Comparison of ENCODE assay signal across 23 cellular contexts in genomic region chr11:127275771-127276170, GRCh38.
"Had no signal": no experiment of that assay in that cellular context is flagged by ENCODE, and none has a peak within 500 bp of the region (broad histone marks: within the 10 kb centered on the region; RNA-seq: fewer than 3 reads in every experiment).

No MANE protein-coding gene starts in this region.

- H3K36me3 ChIP-seq: gastroesophageal sphincter, heart left ventricle, ovary, suprapubic skin, transverse colon, vagina had no signal

- H3K27me3 ChIP-seq: gastroesophageal sphincter, ovary, transverse colon, vagina had no signal

- H3K4me3 Mint-ChIP-seq: activated naive CD4-positive, alpha-beta T cell treated with anti-CD3 and anti-CD28 coated beads, Interleukin-2, amount 10 ng/mL, durations not matched to agents 7 days and 5 days; activated naive CD8-positive, alpha-beta T cell treated with anti-CD3 and anti-CD28 coated beads, Interleukin-2, amount 50 U/mL, for 24 hours; activated T-cell treated with anti-CD3 and anti-CD28 coated beads, Interleukin-2, amount 50 U/mL, for 4 hours; immature natural killer cell; naive B cell; stimulated activated naive CD8-positive, alpha-beta T cell treated with anti-CD3 and anti-CD28 coated beads, Interleukin-15, amount 100 ng/mL, for 72 hours; T-helper 2 cell treated with Interferon-gamma antibody and Interleukin-4, amounts not matched to agents 5 μg/mL and 100 μg/mL, for 36 hours had no signal

- DNase-seq: activated CD4-positive, alpha-beta T cell treated with anti-CD3 and anti-CD28 coated beads, Interleukin-2, amount 50 U/mL, for 1 hour; activated CD8-positive, alpha-beta memory T cell treated with anti-CD3 and anti-CD28 coated beads, Interleukin-2, amount 50 U/mL, for 4 hours; activated effector memory CD4-positive, alpha-beta T cell treated with Interleukin-2 at 50 U/mL for 16 hours; activated naive CD4-positive, alpha-beta T cell treated with anti-CD3 and anti-CD28 coated beads, Interleukin-2, amount 10 ng/mL, durations not matched to agents 7 days and 5 days; activated naive CD8-positive, alpha-beta T cell treated with anti-CD3 and anti-CD28 coated beads, Interleukin-2, amount 50 U/mL, for 24 hours; activated T-cell treated with anti-CD3 and anti-CD28 coated beads, Interleukin-2, amount 50 U/mL, for 4 hours; anterior cingulate cortex; heart left ventricle; immature natural killer cell; mesenchymal stem cell; mucosa of descending colon; naive B cell; ovary; stimulated activated CD4-positive, alpha-beta T cell treated with anti-CD3 and anti-CD28 coated beads, Interleukin-4, amount 100 ng/mL, for 1 hour; stimulated activated naive CD8-positive, alpha-beta T cell treated with anti-CD3 and anti-CD28 coated beads, Interleukin-15, amount 100 ng/mL, for 72 hours; transverse colon had no signal

- H3K9me3 Mint-ChIP-seq: activated naive CD4-positive, alpha-beta T cell treated with anti-CD3 and anti-CD28 coated beads, Interleukin-2, amount 10 ng/mL, durations not matched to agents 7 days and 5 days; activated naive CD8-positive, alpha-beta T cell treated with anti-CD3 and anti-CD28 coated beads, Interleukin-2, amount 50 U/mL, for 24 hours; activated T-cell treated with anti-CD3 and anti-CD28 coated beads, Interleukin-2, amount 50 U/mL, for 4 hours; stimulated activated naive CD8-positive, alpha-beta T cell treated with anti-CD3 and anti-CD28 coated beads, Interleukin-15, amount 100 ng/mL, for 72 hours; T-helper 2 cell treated with Interferon-gamma antibody and Interleukin-4, amounts not matched to agents 5 μg/mL and 100 μg/mL, for 36 hours had no signal

- H3K4me3 ChIP-seq: coronary artery, gastroesophageal sphincter, heart left ventricle, mucosa of descending colon, ovary, smooth muscle cell, suprapubic skin, transverse colon, vagina had no signal

- H3K4me1 ChIP-seq: gastroesophageal sphincter, heart left ventricle, suprapubic skin, transverse colon, vagina had no signal

- H3K27ac Mint-ChIP-seq: activated naive CD4-positive, alpha-beta T cell treated with anti-CD3 and anti-CD28 coated beads, Interleukin-2, amount 10 ng/mL, durations not matched to agents 7 days and 5 days; activated naive CD8-positive, alpha-beta T cell treated with anti-CD3 and anti-CD28 coated beads, Interleukin-2, amount 50 U/mL, for 24 hours; immature natural killer cell; naive B cell; stimulated activated naive CD8-positive, alpha-beta T cell treated with anti-CD3 and anti-CD28 coated beads, Interleukin-15, amount 100 ng/mL, for 72 hours; T-helper 2 cell treated with Interferon-gamma antibody and Interleukin-4, amounts not matched to agents 5 μg/mL and 100 μg/mL, for 36 hours had no signal

- H3K36me3 Mint-ChIP-seq: activated naive CD4-positive, alpha-beta T cell treated with anti-CD3 and anti-CD28 coated beads, Interleukin-2, amount 10 ng/mL, durations not matched to agents 7 days and 5 days; immature natural killer cell; naive B cell had no signal

- H3K9me3 ChIP-seq: gastroesophageal sphincter, heart left ventricle, mucosa of descending colon, ovary, suprapubic skin, transverse colon, vagina had no signal

- ATAC-seq: activated naive CD8-positive, alpha-beta T cell treated with anti-CD3 and anti-CD28 coated beads, Interleukin-2, amount 50 U/mL, for 24 hours; activated T-cell treated with anti-CD3 and anti-CD28 coated beads, Interleukin-2, amount 50 U/mL, for 4 hours; gastroesophageal sphincter; heart left ventricle; mucosa of descending colon; sciatic nerve; stimulated activated naive CD8-positive, alpha-beta T cell treated with anti-CD3 and anti-CD28 coated beads, Interleukin-15, amount 100 ng/mL, for 72 hours had no signal

- H3K27ac ChIP-seq: coronary artery, gastroesophageal sphincter, heart left ventricle, ovary, suprapubic skin, transverse colon, vagina had no signal

- H3K27me3 Mint-ChIP-seq: activated naive CD4-positive, alpha-beta T cell treated with anti-CD3 and anti-CD28 coated beads, Interleukin-2, amount 10 ng/mL, durations not matched to agents 7 days and 5 days; activated naive CD8-positive, alpha-beta T cell treated with anti-CD3 and anti-CD28 coated beads, Interleukin-2, amount 50 U/mL, for 24 hours; stimulated activated naive CD8-positive, alpha-beta T cell treated with anti-CD3 and anti-CD28 coated beads, Interleukin-15, amount 100 ng/mL, for 72 hours had no signal

- H3K4me1 Mint-ChIP-seq: activated naive CD4-positive, alpha-beta T cell treated with anti-CD3 and anti-CD28 coated beads, Interleukin-2, amount 10 ng/mL, durations not matched to agents 7 days and 5 days; activated naive CD8-positive, alpha-beta T cell treated with anti-CD3 and anti-CD28 coated beads, Interleukin-2, amount 50 U/mL, for 24 hours; immature natural killer cell; naive B cell; stimulated activated naive CD8-positive, alpha-beta T cell treated with anti-CD3 and anti-CD28 coated beads, Interleukin-15, amount 100 ng/mL, for 72 hours had no signal
